In the genomic region with DNA sequence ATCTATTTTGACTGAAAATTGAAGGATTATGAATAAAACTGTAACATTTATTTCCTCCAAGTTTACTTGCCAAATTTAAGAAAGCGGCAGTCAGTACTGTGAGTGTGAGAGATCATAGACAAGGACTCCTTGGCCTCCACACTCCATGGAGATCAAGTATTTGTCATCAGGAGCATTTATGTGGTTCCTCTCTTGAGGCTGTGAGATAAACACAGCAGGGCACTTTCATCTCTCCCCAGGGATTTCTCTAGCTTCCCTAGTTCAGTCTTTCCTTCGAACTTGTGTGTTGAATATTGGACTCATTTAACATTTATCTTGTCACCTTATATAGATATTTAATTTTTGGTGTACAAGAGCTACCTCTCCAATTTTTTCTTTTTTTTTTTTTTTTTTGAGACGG, we compare ENCODE assay signal across 19 cellular contexts. TPM values are rescaled to one million over a fixed set of nuclear protein-coding genes. Genes with fewer than 3 reads are reported as not detected.
DNase-seq lines count a peak whose midpoint lies in the region; ATAC-seq and TF ChIP-seq lines count a peak whose summit lies in the region.
"Had no signal": no experiment of that assay in that cellular context is flagged by ENCODE, and none has a peak within 500 bp of the region (broad histone marks: within the 10 kb centered on the region; RNA-seq: fewer than 3 reads in every experiment).

No MANE protein-coding gene starts in this region.

- H3K9me3 ChIP-seq in esophagus muscularis mucosa: no peaks in the 10 kb centered on the region
- H3K9me3 ChIP-seq in gastrocnemius medialis: no peaks in the 10 kb centered on the region
- H3K9me3 ChIP-seq: A549, BE2C, HAP-1, SJCRH30 had no signal

- in situ Hi-C loops in gastrocnemius medialis (cut with MboI; ENCODE audit: low sequenced_read_pairs in 4 of 4): no loop called here

- TF ChIP-seq POLR2A in NB4 (IDR thresholded peaks at IDR 0.05; ENCODE audit: extremely low read depth, insufficient read length): no peak
- TF ChIP-seq POLR2A in esophagus muscularis mucosa (IDR thresholded peaks at IDR 0.05; ENCODE audit: low read depth): no peak
- no peak for TF ChIP-seq POLR2A in gastrocnemius medialis (IDR thresholded peaks at IDR 0.05)

- H3K27ac ChIP-seq in esophagus muscularis mucosa (replicated peaks in 1 of 4) (peak overlapping the region; percentile 65 to 82 (median 72)), gastrocnemius medialis (peak overlapping the region in 3 of 4 donors; percentile 64 to 76 (median 74))
- H3K27ac ChIP-seq: A549, SJCRH30 had no signal

- no peak overlapping the region for H3K4me3 ChIP-seq in NB4 (ENCODE audit: low read depth, low read length)
- H3K4me3 ChIP-seq in esophagus muscularis mucosa: no peak overlapping the region
- H3K4me3 ChIP-seq in gastrocnemius medialis: no peak overlapping the region
- H3K4me3 ChIP-seq: A549, GM23338, HAP-1, SJCRH30 had no signal

- intact Hi-C loops in esophagus muscularis mucosa (cut with DNase I) (no loop called here), gastrocnemius medialis (cut with DNase I; ENCODE audit: low total_unique reads) (loop anchor here (2.0 kb wide), 1 partner anchor 41 kb away; the partner anchor contains the start of gene PDE5A), left colon (cut with DNase I, micrococcal nuclease) (no loop called here)

- ATAC-seq in gastrocnemius medialis: no peak
- ATAC-seq in HG02798 (IDR thresholded peaks at IDR 0.05; ENCODE audit: poor library complexity, unreplicated experiment): no peak
- no peak for ATAC-seq in left colon
- ATAC-seq: A549, GM23338 had no signal

- no peak for TF ChIP-seq EP300 in esophagus muscularis mucosa (IDR thresholded peaks at IDR 0.05)

- WGBS in esophagus muscularis mucosa: 43% methylated on average over 3 of the region's 3 CpGs

- no peak for TF ChIP-seq CTCF in NB4 (IDR thresholded peaks at IDR 0.05; ENCODE audit: low read depth, low read length)
- TF ChIP-seq CTCF in esophagus muscularis mucosa (IDR thresholded peaks at IDR 0.05): no peak
- TF ChIP-seq CTCF in gastrocnemius medialis (IDR thresholded peaks at IDR 0.05 in 4 of 5, conservative IDR thresholded peaks at IDR 0.05 in 1 of 5): no peak

- peaks cover 6 to 60% (median 50%) of the 10 kb centered on the region in 4 donors for H3K4me1 ChIP-seq in esophagus muscularis mucosa
- peaks cover 29 to 33% of the 10 kb centered on the region in 2 donors for H3K4me1 ChIP-seq in gastrocnemius medialis
- H3K4me1 ChIP-seq: A549, BE2C, SJCRH30 had no signal

- DNase-seq in DMS79 treated with DMSO at 0.1 percent for 48 hours (lab: John Stamatoyannopoulos, UW) (peak; percentile 21), NB4 (ENCODE audit: low read depth) (peak; percentile 67), esophagus muscularis mucosa (ENCODE audit: extremely low spot score) (no peak), gastrocnemius medialis (no peak), NCI-H1694 (lab: John Stamatoyannopoulos, UW) (no peak), left colon (no peak)
- DNase-seq: BE2C, DND-41, KG1, NCI-H187 treated with DMSO at 0.1 percent for 48 hours, NCI-H446, NCI-H526 treated with DMSO at 0.1 percent for 48 hours, OCI-M1, SJCRH30, T-helper 1 cell had no signal

- H3K27me3 ChIP-seq in esophagus muscularis mucosa: no peaks in the 10 kb centered on the region
- H3K27me3 ChIP-seq in gastrocnemius medialis: no peaks in the 10 kb centered on the region
- H3K27me3 ChIP-seq: SJCRH30 had no signal

- H3K36me3 ChIP-seq in esophagus muscularis mucosa (peaks cover 0 to 11% (median 5%) of the 10 kb centered on the region in 4 donors), gastrocnemius medialis (no peaks in the 10 kb centered on the region)
- H3K36me3 ChIP-seq: BE2C, HAP-1, SJCRH30 had no signal

RNA-seq across cellular contexts. Expression of gene PDE5A, which starts 40.8 kb away (rescaled TPM):
- total RNA-seq in esophagus muscularis mucosa (100 to 1,000 TPM; 154 to 208 (median 199) TPM), gastrocnemius medialis (1 to 10 TPM; 5.5 to 9.9 (median 6.0) TPM), left colon (10 to 100 TPM; 30.7 to 53.6 TPM)

Comparison
In these comparisons a context has a peak if more than half of its experiments do, and no peak if none do; other contexts are left out.
1. DNase-seq: peak in DMS79 treated with DMSO at 0.1 percent for 48 hours (single experiment) and NB4 (single experiment); none in esophagus muscularis mucosa (single experiment), gastrocnemius medialis (0 of 2), NCI-H1694 (single experiment) and left colon (0 of 2).